In the genomic region with DNA sequence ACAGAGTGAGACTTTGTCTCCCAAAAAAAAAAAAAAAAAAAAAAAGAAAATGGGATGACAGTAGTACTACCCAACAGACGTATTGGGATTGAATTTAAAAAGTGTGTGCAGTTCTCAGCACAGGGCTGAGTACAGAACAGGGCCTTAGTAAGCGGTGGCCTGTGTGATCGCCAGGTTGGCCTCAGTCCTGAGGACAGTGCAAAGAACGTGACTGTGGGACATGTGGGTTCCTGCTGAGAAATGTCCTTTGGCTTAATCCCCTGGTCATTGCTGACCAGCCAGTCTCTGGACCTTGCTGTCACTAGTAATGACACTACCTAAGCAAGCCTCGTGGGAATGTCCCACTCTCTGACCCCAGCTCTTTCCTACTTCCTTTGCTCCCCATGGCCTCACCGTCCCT, we compare ENCODE assay signal across 16 cellular contexts. TPM values are rescaled to one million over a fixed set of nuclear protein-coding genes. Genes with fewer than 3 reads are reported as not detected.
DNase-seq lines count a peak whose midpoint lies in the region; ATAC-seq and TF ChIP-seq lines count a peak whose summit lies in the region.
"Had no signal": no experiment of that assay in that cellular context is flagged by ENCODE, and none has a peak within 500 bp of the region (broad histone marks: within the 10 kb centered on the region; RNA-seq: fewer than 3 reads in every experiment).

No MANE protein-coding gene starts in this region.

- ATAC-seq in activated naive CD4-positive, alpha-beta T cell treated with anti-CD3 and anti-CD28 coated beads, Interleukin-2, amount 50 U/mL, for 72 hours = no peak
- ATAC-seq in HG02678 (IDR thresholded peaks at IDR 0.05; ENCODE audit: unreplicated experiment) = no peak
- ATAC-seq: CD8-positive, alpha-beta T cell had no signal

- no peaks in the 10 kb centered on the region for H3K27me3 Mint-ChIP-seq in activated naive CD4-positive, alpha-beta T cell treated with anti-CD3 and anti-CD28 coated beads, Interleukin-2, amount 10 ng/mL, durations not matched to agents 7 days and 5 days
- H3K27me3 Mint-ChIP-seq in progenitor cell of endocrine pancreas = no peaks in the 10 kb centered on the region
- H3K27me3 Mint-ChIP-seq: B cell had no signal

- H3K9me3 Mint-ChIP-seq in activated naive CD4-positive, alpha-beta T cell treated with anti-CD3 and anti-CD28 coated beads, Interleukin-2, amount 10 ng/mL, durations not matched to agents 7 days and 5 days = no peaks in the 10 kb centered on the region
- no peaks in the 10 kb centered on the region for H3K9me3 Mint-ChIP-seq in activated naive CD4-positive, alpha-beta T cell treated with anti-CD3 and anti-CD28 coated beads, Interleukin-2, amount 50 U/mL, for 72 hours
- H3K9me3 Mint-ChIP-seq in progenitor cell of endocrine pancreas (ENCODE audit: low read depth) = no peaks in the 10 kb centered on the region
- H3K9me3 Mint-ChIP-seq: CD8-positive, alpha-beta T cell had no signal

- peak overlapping the region; percentile 35 for H3K27ac Mint-ChIP-seq in activated naive CD4-positive, alpha-beta T cell treated with anti-CD3 and anti-CD28 coated beads, Interleukin-2, amount 10 ng/mL, durations not matched to agents 7 days and 5 days
- H3K27ac Mint-ChIP-seq in activated naive CD4-positive, alpha-beta T cell treated with anti-CD3 and anti-CD28 coated beads, Interleukin-2, amount 50 U/mL, for 72 hours = peak overlapping the region in 1 of 2 donors; percentile 4
- H3K27ac Mint-ChIP-seq in progenitor cell of endocrine pancreas = peak overlapping the region; percentile 39
- H3K27ac Mint-ChIP-seq: B cell; CD8-positive, alpha-beta T cell had no signal

- H3K4me3 Mint-ChIP-seq in activated naive CD4-positive, alpha-beta T cell treated with anti-CD3 and anti-CD28 coated beads, Interleukin-2, amount 10 ng/mL, durations not matched to agents 7 days and 5 days = no peak overlapping the region
- no peak overlapping the region for H3K4me3 Mint-ChIP-seq in progenitor cell of endocrine pancreas (ENCODE audit: low read depth)
- H3K4me3 Mint-ChIP-seq: B cell; CD8-positive, alpha-beta T cell had no signal

- DNase-seq in activated naive CD4-positive, alpha-beta T cell treated with anti-CD3 and anti-CD28 coated beads, Interleukin-2, amount 10 ng/mL, durations not matched to agents 7 days and 5 days = no peak
- DNase-seq in activated naive CD4-positive, alpha-beta T cell treated with anti-CD3 and anti-CD28 coated beads, Interleukin-2, amount 50 U/mL, for 72 hours (ENCODE audit: low spot score in 2 of 2) = no peak
- no peak for DNase-seq in caudate nucleus (lab: John Stamatoyannopoulos, UW)
- DNase-seq in progenitor cell of endocrine pancreas (ENCODE audit: low spot score, unreplicated experiment) = no peak
- no peak for DNase-seq in NCI-H1417 treated with DMSO at 0.1 percent for 48 hours (lab: John Stamatoyannopoulos, UW)
- no peak for DNase-seq in DMS53 (lab: John Stamatoyannopoulos, UW)
- DNase-seq: Calu3; CD8-positive, alpha-beta T cell; DND-41; EL; GM23248; HCEC 1CT had no signal

- peaks cover 35% of the 10 kb centered on the region for H3K36me3 Mint-ChIP-seq in activated naive CD4-positive, alpha-beta T cell treated with anti-CD3 and anti-CD28 coated beads, Interleukin-2, amount 10 ng/mL, durations not matched to agents 7 days and 5 days
- no peaks in the 10 kb centered on the region for H3K36me3 Mint-ChIP-seq in activated naive CD4-positive, alpha-beta T cell treated with anti-CD3 and anti-CD28 coated beads, Interleukin-2, amount 50 U/mL, for 72 hours
- H3K36me3 Mint-ChIP-seq in progenitor cell of endocrine pancreas (ENCODE audit: insufficient read depth) = peaks cover 16% of the 10 kb centered on the region

- H3K27ac ChIP-seq in caudate nucleus (ENCODE audit: low read depth, low read length) = peak overlapping the region; percentile 84
- H3K27ac ChIP-seq: BLaER1 treated with 17β-estradiol and CSF1 and Interleukin-3, amounts not matched to agents 10 nM and 100 nM; GM23248; HL-60 had no signal

- CTCF ChIA-PET in activated naive CD4-positive, alpha-beta T cell treated with anti-CD3 and anti-CD28 coated beads, Interleukin-2, amount 10 ng/mL, durations not matched to agents 7 days and 5 days (lab: Charles Lee) = interaction anchor here (0.7 kb wide), 1 partner anchor 100 kb away, joined by 3 read pairs; no protein-coding TSS in a partner anchor

- peaks cover 2% of the 10 kb centered on the region for H3K4me1 Mint-ChIP-seq in activated naive CD4-positive, alpha-beta T cell treated with anti-CD3 and anti-CD28 coated beads, Interleukin-2, amount 10 ng/mL, durations not matched to agents 7 days and 5 days
- no peaks in the 10 kb centered on the region for H3K4me1 Mint-ChIP-seq in progenitor cell of endocrine pancreas (ENCODE audit: low read depth)
- H3K4me1 Mint-ChIP-seq: B cell had no signal

- TF ChIP-seq CTCF in progenitor cell of endocrine pancreas (IDR thresholded peaks at IDR 0.05; ENCODE audit: unreplicated experiment) = no peak

RNA-seq across cellular contexts. Expression of a gene that starts 13.3 kb away (rescaled TPM):
- total RNA-seq in activated naive CD4-positive, alpha-beta T cell treated with anti-CD3 and anti-CD28 coated beads, Interleukin-2, amount 50 U/mL, for 72 hours = 100 to 1,000 TPM; 104 to 194 TPM
- total RNA-seq in progenitor cell of endocrine pancreas = 91.6 and 94.0 TPM in 2 replicates

RNA-seq across cellular contexts. Expression of a gene that starts 17.7 kb away (rescaled TPM):
- 1 to 10 TPM; 2.4 to 9.3 TPM for total RNA-seq in activated naive CD4-positive, alpha-beta T cell treated with anti-CD3 and anti-CD28 coated beads, Interleukin-2, amount 50 U/mL, for 72 hours
- 5.2 and 5.4 TPM in 2 replicates for total RNA-seq in progenitor cell of endocrine pancreas
